ENCODE assay signal across 23 cellular contexts in genomic region chr22:23684561-23685031, GRCh38. TPM values are rescaled to one million over a fixed set of nuclear protein-coding genes. Genes with fewer than 3 reads are reported as not detected.
DNase-seq lines count a peak whose midpoint lies in the region; ATAC-seq and TF ChIP-seq lines count a peak whose summit lies in the region.
"Had no signal": no experiment of that assay in that cellular context is flagged by ENCODE, and none has a peak within 500 bp of the region (broad histone marks: within the 10 kb centered on the region; RNA-seq: fewer than 3 reads in every experiment).

No MANE protein-coding gene starts in this region.

- no peak overlapping the region for H2BK12ac ChIP-seq in trophoblast cell (ENCODE audit: low read length)

- no peak for TF ChIP-seq CTCF in omental fat pad (IDR thresholded peaks at IDR 0.05)

- H3K27ac ChIP-seq in trophoblast cell (ENCODE audit: low read depth, low read length) = no peak overlapping the region
- H3K27ac ChIP-seq: Peyer's patch, prostate gland, WERI-Rb-1 had no signal

- H3K4me2 ChIP-seq in trophoblast cell (ENCODE audit: low read length) = no peak overlapping the region
- H3K4me2 ChIP-seq: smooth muscle cell had no signal

- H2AK5ac ChIP-seq in trophoblast cell (ENCODE audit: low read length) = no peak overlapping the region

- no peak overlapping the region for H2BK5ac ChIP-seq in trophoblast cell (ENCODE audit: low read depth, low read length, poor library complexity)

- no peak overlapping the region for H3K14ac ChIP-seq in trophoblast cell (ENCODE audit: low read length)

- H2BK120ac ChIP-seq in trophoblast cell (ENCODE audit: insufficient read depth, low read length, poor library complexity) = no peak overlapping the region

- WGBS in trophoblast cell (ENCODE audit: extremely low coverage, insufficient coverage, insufficient read length) = no CpG with 5 or more reads among the region's 8 CpGs

- peak; percentile 35 for DNase-seq in G401 (ENCODE audit: low spot score)
- peak; percentile 30 for DNase-seq in LHCN-M2 (ENCODE audit: low read depth)
- DNase-seq in fibroblast of peridontal ligament (ENCODE audit: extremely low read depth) = peak; percentile 8
- no peak for DNase-seq in omental fat pad (ENCODE audit: low spot score)
- DNase-seq in GDM1 (lab: John Stamatoyannopoulos, UW) = no peak
- DNase-seq in trophoblast cell = no peak
- DNase-seq: activated CD4-positive, alpha-beta T cell treated with anti-CD3 and anti-CD28 coated beads, Interleukin-2, amount 50 U/mL, for 4 hours; activated T-cell treated with anti-CD3 and anti-CD28 coated beads, Interleukin-2, amount 50 U/mL, for 4 hours; cortex of kidney; DMS79; naive thymus-derived CD8-positive, alpha-beta T cell; NCI-H1092; NCI-H2029; NCI-H510A; stimulated activated CD4-positive, alpha-beta T cell treated with anti-CD3 and anti-CD28 coated beads, Interleukin-4, amount 100 ng/mL, for 24 hours; WERI-Rb-1 had no signal

- no peaks in the 10 kb centered on the region for H3K27me3 ChIP-seq in trophoblast cell (ENCODE audit: insufficient read depth, low read length)
- H3K27me3 ChIP-seq: Peyer's patch had no signal

- ATAC-seq in omental fat pad (ENCODE audit: low FRiP score) (peak; percentile 60), HG03571 (IDR thresholded peaks at IDR 0.05; ENCODE audit: unreplicated experiment) (no peak), GM21423 (IDR thresholded peaks at IDR 0.05; ENCODE audit: unreplicated experiment) (no peak)
- ATAC-seq: activated T-cell treated with anti-CD3 and anti-CD28 coated beads, Interleukin-2, amount 50 U/mL, for 4 hours; naive thymus-derived CD8-positive, alpha-beta T cell had no signal

- no peaks in the 10 kb centered on the region for H3K79me2 ChIP-seq in trophoblast cell (ENCODE audit: control insufficient read depth, insufficient read depth, low read length, poor library complexity)

- H3K9me3 ChIP-seq in trophoblast cell (ENCODE audit: insufficient read depth, low read depth, low read length) = peaks cover 1% of the 10 kb centered on the region
- H3K9me3 ChIP-seq: Peyer's patch, prostate gland had no signal

- H3K79me1 ChIP-seq in trophoblast cell (ENCODE audit: low read length) = no peaks in the 10 kb centered on the region

- H3K4ac ChIP-seq in trophoblast cell (ENCODE audit: low read depth, low read length) = no peak overlapping the region

- no peak overlapping the region for H3K4me3 ChIP-seq in trophoblast cell (ENCODE audit: low read depth, low read length)
- H3K4me3 ChIP-seq: Peyer's patch, prostate gland, smooth muscle cell had no signal

- in situ Hi-C loops in G401 (cut with HindIII; ENCODE audit: low sequenced_read_pairs) = no loop called here

- no peak overlapping the region for H2AFZ ChIP-seq in trophoblast cell (ENCODE audit: insufficient read depth, low read length, poor library complexity)

- no peak overlapping the region for H3K23ac ChIP-seq in trophoblast cell (ENCODE audit: low read length)

- no peak overlapping the region for H3K18ac ChIP-seq in trophoblast cell (ENCODE audit: low read length)

- no peak overlapping the region for H3K9ac ChIP-seq in trophoblast cell (ENCODE audit: low read length)

- no peak overlapping the region for H4K12ac ChIP-seq in trophoblast cell (ENCODE audit: low read depth, low read length)

- H3K36me3 ChIP-seq in trophoblast cell (ENCODE audit: control insufficient read depth in 1 of 2, insufficient read depth in 2 of 2, low read length in 2 of 2) = peaks cover 24 to 29% of the 10 kb centered on the region in 2 experiments
- H3K36me3 ChIP-seq: prostate gland had no signal

- H4K8ac ChIP-seq in trophoblast cell (ENCODE audit: low read depth, low read length) = no peak overlapping the region

- H4K91ac ChIP-seq in trophoblast cell (ENCODE audit: low read depth, low read length) = no peak overlapping the region

- no peaks in the 10 kb centered on the region for H3K4me1 ChIP-seq in trophoblast cell (ENCODE audit: control insufficient read depth in 1 of 2, insufficient read depth in 2 of 2, low read length in 2 of 2)
- H3K4me1 ChIP-seq: Peyer's patch, prostate gland had no signal

RNA-seq across cellular contexts. Expression of gene RGL4, which starts 6.2 kb away (rescaled TPM):
- total RNA-seq in G401 (2014; rRNA removed; shearing (Covaris generic)) = not detected in 2 replicates
- total RNA-seq in LHCN-M2 (2014; rRNA removed) (not detected in 2 replicates), omental fat pad (1 to 10 TPM in 2 of 4 donors, under 1 TPM in 1, not detected in 1; 0.38 to 6.9 (median 1.3) TPM)
- polyA plus RNA-seq in LHCN-M2 (2012) = 0.07 TPM
- polyA plus RNA-seq in trophoblast cell (2013) = not detected in 2 replicates
- total RNA-seq: Peyer's patch, SK-MEL-5, smooth muscle cell had no signal
- polyA plus RNA-seq: keratinocyte had no signal

RNA-seq across cellular contexts. Expression of gene DRICH1, which starts 52.5 kb away (rescaled TPM):
- total RNA-seq in G401 (2014; rRNA removed; shearing (Covaris generic)) = not detected in 2 replicates
- total RNA-seq in LHCN-M2 (2014; rRNA removed) (not detected in 2 replicates), omental fat pad (1 to 10 TPM in 1 of 4 donors, under 1 TPM in 2, not detected in 1; 0.56 to 1.3 (median 0.72) TPM)
- 0.05 TPM for polyA plus RNA-seq in LHCN-M2 (2012)
- 0.11 and 0.14 TPM in 2 replicates for polyA plus RNA-seq in trophoblast cell (2013)
- total RNA-seq: SK-MEL-5, smooth muscle cell had no signal
- polyA plus RNA-seq: naive thymus-derived CD8-positive, alpha-beta T cell; smooth muscle cell had no signal

Comparison
In these comparisons a context has a peak if more than half of its experiments do, and no peak if none do; other contexts are left out.
1. DNase-seq: peak in G401 (single experiment), LHCN-M2 (single experiment) and fibroblast of peridontal ligament (single experiment); none in omental fat pad (single experiment), GDM1 (single experiment) and trophoblast cell (0 of 2).